In genomic region chr2:72147971-72148369, GRCh38 we compare ENCODE assay signal across 9 cellular contexts. TPM values are rescaled to one million over a fixed set of nuclear protein-coding genes. Genes with fewer than 3 reads are reported as not detected.
DNase-seq lines count a peak whose midpoint lies in the region; ATAC-seq and TF ChIP-seq lines count a peak whose summit lies in the region.
"Had no signal": no experiment of that assay in that cellular context is flagged by ENCODE, and none has a peak within 500 bp of the region (broad histone marks: within the 10 kb centered on the region; RNA-seq: fewer than 3 reads in every experiment).

No MANE protein-coding gene starts in this region.

- WGBS in sigmoid colon, 2 donors: 4% methylated on average over 12 of the region's 12 CpGs

- no peak for ATAC-seq in GM19351 (IDR thresholded peaks at IDR 0.05; ENCODE audit: unreplicated experiment)
- no peak for ATAC-seq in mucosa of descending colon

- peaks cover 57% of the 10 kb centered on the region for H3K27me3 ChIP-seq in SJSA1 (replicated peaks)
- H3K27me3 ChIP-seq in sigmoid colon: peaks cover 38 to 90% (median 51%) of the 10 kb centered on the region in 3 donors

- CTCF ChIA-PET in GM10248 (lab: Yijun Ruan, JAX): no interaction called here

- DNase-seq in GM10248 (ENCODE audit: extremely low spot score) (peak; percentile 14), SJSA1 (ENCODE audit: low read depth in 1 of 2, low spot score in 2 of 2) (peak in 1 of 2 experiments; percentile 26), fibroblast of the aortic adventitia (ENCODE audit: low read depth) (no peak), sigmoid colon (no peak), mucosa of descending colon (no peak), activated gamma-delta T cell (lab: John Stamatoyannopoulos, UW) (no peak)
- DNase-seq in activated CD4-positive, CD25-positive, alpha-beta regulatory T cell (lab: John Stamatoyannopoulos, UW): no peak
- DNase-seq: NCI-H226 had no signal

- intact Hi-C loops in sigmoid colon (cut with DNase I): loop anchor here (5.0 kb wide), 1 partner anchor 531 kb away; no protein-coding TSS in a partner anchor
- intact Hi-C loops in mucosa of descending colon (cut with DNase I, micrococcal nuclease): no loop called here

- TF ChIP-seq POLR2A in sigmoid colon (IDR thresholded peaks at IDR 0.05): no peak

- H3K27ac ChIP-seq in SJSA1 (no peak overlapping the region), sigmoid colon (no peak overlapping the region)

- POLR2A ChIA-PET in GM10248 (lab: Yijun Ruan, JAX): no interaction called here

- H3K36me3 ChIP-seq in SJSA1 (no peaks in the 10 kb centered on the region), sigmoid colon (no peaks in the 10 kb centered on the region), mucosa of descending colon (ENCODE audit: low read depth) (no peaks in the 10 kb centered on the region)

- H3K4me3 ChIP-seq in SJSA1 (0 out of 2 replicates have a peak overlapping the region, but pooled peaks have one; percentile 18), fibroblast of the aortic adventitia (ENCODE audit: low read depth, low read length) (peak overlapping the region; percentile 25), sigmoid colon (peak overlapping the region in 3 of 4 donors; percentile 43 to 55 (median 44)), mucosa of descending colon (no peak overlapping the region)

- H3K4me1 ChIP-seq in SJSA1 (replicated peaks) (peaks cover 39% of the 10 kb centered on the region), sigmoid colon (peaks cover 0 to 71% (median 68%) of the 10 kb centered on the region in 4 donors), mucosa of descending colon (ENCODE audit: low read depth) (peaks cover 65% of the 10 kb centered on the region)

- H3K9me3 ChIP-seq in SJSA1 (replicated peaks) (peaks cover 11% of the 10 kb centered on the region), sigmoid colon (no peaks in the 10 kb centered on the region), mucosa of descending colon (no peaks in the 10 kb centered on the region)

- TF ChIP-seq EP300 in sigmoid colon (IDR thresholded peaks at IDR 0.05): no peak

- TF ChIP-seq CTCF in GM10248 (IDR thresholded peaks at IDR 0.05; ENCODE audit: control extremely low read depth, extremely low read depth, low read depth, missing control alignments): no peak
- TF ChIP-seq CTCF in fibroblast of the aortic adventitia (IDR thresholded peaks at IDR 0.05; ENCODE audit: insufficient read depth, low read length): no peak
- no peak for TF ChIP-seq CTCF in sigmoid colon (IDR thresholded peaks at IDR 0.05)
- TF ChIP-seq CTCF in mucosa of descending colon (IDR thresholded peaks at IDR 0.05): no peak

RNA-seq across cellular contexts. Expression of gene CYP26B1, which starts 0.3 kb away (rescaled TPM):
- 0.03 TPM in 1 of 2 replicates, not detected in the other for total RNA-seq in SJSA1 (2014; rRNA removed; shearing (Covaris generic))
- total RNA-seq in fibroblast of the aortic adventitia (ENCODE audit: low replicate concordance) (2.5 and 8.6 TPM in 2 replicates), sigmoid colon (1 to 10 TPM in 3 of 4 donors, under 1 TPM in 1; 0.68 to 5.0 (median 3.0) TPM), mucosa of descending colon (1 to 10 TPM in 2 of 3 donors, under 1 TPM in 1; 0.82 to 9.5 (median 2.5) TPM)
- polyA plus RNA-seq in sigmoid colon: 1 to 10 TPM in 2 of 3 donors, under 1 TPM in 1; 0.46 to 2.8 (median 1.2) TPM
